ENCODE assay signal across 1 cellular context in the genomic region with DNA sequence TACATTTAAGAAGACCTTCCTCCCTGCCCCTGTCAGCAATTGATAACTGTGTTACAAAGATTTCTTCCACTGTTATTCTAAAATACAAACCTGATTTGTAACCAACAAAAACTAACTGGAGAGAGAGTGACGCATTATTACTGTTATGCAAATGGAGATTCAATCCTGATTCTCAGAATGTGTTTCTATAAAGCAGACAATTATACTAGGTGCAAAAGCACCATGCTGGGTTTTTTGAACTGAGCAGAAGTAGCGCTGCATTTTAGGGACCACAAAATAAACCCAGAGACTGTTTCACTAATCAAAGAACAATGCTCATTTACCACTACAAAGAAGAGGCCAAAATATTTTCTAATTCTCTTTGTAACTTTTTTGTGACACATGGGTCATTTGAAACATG.
TF ChIP-seq lines count a peak whose summit lies in the region.

No MANE protein-coding gene starts in this region.

TF ChIP-seq in GM12878, 131 proteins besides CTCF, POLR2A, EP300 and RAD21 (continued from another document and continues in another):
- TF ChIP-seq PRDM15 (CRISPR knock-in tag; IDR thresholded peaks at IDR 0.05) (no peak), POU2F2 (IDR thresholded peaks at IDR 0.05; ENCODE audit: borderline replicate concordance, low read depth, low read length) (peak; percentile 54; the same call in 1 of the 3 replicates), RB1 (IDR thresholded peaks at IDR 0.05; ENCODE audit: borderline replicate concordance) (no peak), SUPT20H (IDR thresholded peaks at IDR 0.05; ENCODE audit: borderline replicate concordance, control insufficient read depth, low read depth, low read length) (no peak), SIX5 (IDR thresholded peaks at IDR 0.05; ENCODE audit: low read depth, low read length, severe bottlenecking) (no peak), YY1 (IDR thresholded peaks at IDR 0.05; ENCODE audit: low read depth, low read length) (no peak), NFYA (IDR thresholded peaks at IDR 0.05; ENCODE audit: borderline replicate concordance, low read depth, low read length) (no peak), TCF7 (IDR thresholded peaks at IDR 0.05; ENCODE audit: borderline replicate concordance) (no peak), ASH2L (IDR thresholded peaks at IDR 0.05; ENCODE audit: borderline replicate concordance, low read depth) (no peak), ATF7 (IDR thresholded peaks at IDR 0.05; ENCODE audit: low read depth) (peak; percentile 54; the same call in 1 of the 2 replicates), CHD2 (IDR thresholded peaks at IDR 0.05; ENCODE audit: borderline replicate concordance, low read depth, low read length) (no peak), ZSCAN29 (IDR thresholded peaks at IDR 0.05) (0 out of 2 replicates have a peak, but pooled peaks have one; percentile 31), SREBF1 (IDR thresholded peaks at IDR 0.05; ENCODE audit: low read length) (no peak), ZBTB4 (CRISPR knock-in tag; IDR thresholded peaks at IDR 0.05) (no peak), MEF2B (IDR thresholded peaks at IDR 0.05; ENCODE audit: partially characterized antibody, poor library complexity, severe bottlenecking) (no peak), SRF (IDR thresholded peaks at IDR 0.05; ENCODE audit: low read depth in 2 of 2, low read length in 2 of 2) (no peak), HCFC1 (IDR thresholded peaks at IDR 0.05; ENCODE audit: low read length) (no peak), EED (IDR thresholded peaks at IDR 0.05; ENCODE audit: low read depth) (no peak), REST (IDR thresholded peaks at IDR 0.05; ENCODE audit: low read depth, low read length) (no peak), NR2F1 (conservative IDR thresholded peaks at IDR 0.05) (peak; percentile 71), SP1 (IDR thresholded peaks at IDR 0.05; ENCODE audit: low read depth, low read length) (no peak), CBX5 (IDR thresholded peaks at IDR 0.05; ENCODE audit: low read depth) (no peak), CBX3 (IDR thresholded peaks at IDR 0.05; ENCODE audit: borderline replicate concordance, low read depth) (no peak), JUND (IDR thresholded peaks at IDR 0.05; ENCODE audit: low read depth, low read length) (no peak), HDGF (IDR thresholded peaks at IDR 0.05) (no peak), SPI1 (IDR thresholded peaks at IDR 0.05; ENCODE audit: borderline replicate concordance, insufficient read depth, low read depth, low read length) (no peak), RELA (IDR thresholded peaks at IDR 0.05; ENCODE audit: borderline replicate concordance, partially characterized antibody) (no peak), WRNIP1 (IDR thresholded peaks at IDR 0.05; ENCODE audit: borderline replicate concordance, low read depth, low read length) (no peak), BRCA1 (IDR thresholded peaks at IDR 0.05; ENCODE audit: low read depth, low read length) (no peak), BHLHE40 (IDR thresholded peaks at IDR 0.05; ENCODE audit: borderline replicate concordance in 1 of 2, low read depth in 2 of 2, low read length in 1 of 2) (peak in 1 of 2 experiments; percentile 31; a peak in 1 of 4 replicates), FOS (IDR thresholded peaks at IDR 0.05; ENCODE audit: borderline replicate concordance, extremely low read depth, insufficient read length) (no peak), POLR2AphosphoS5 (IDR thresholded peaks at IDR 0.05; ENCODE audit: low read length) (no peak), STAT1 (conservative IDR thresholded peaks at IDR 0.05) (no peak), USF1 (IDR thresholded peaks at IDR 0.05; ENCODE audit: borderline replicate concordance, extremely low read length, insufficient read depth, low read depth, low read length) (no peak), SMARCA5 (IDR thresholded peaks at IDR 0.05) (no peak), RCOR1 (conservative IDR thresholded peaks at IDR 0.05; ENCODE audit: low read depth, low read length) (no peak), MXI1 (IDR thresholded peaks at IDR 0.05; ENCODE audit: low read depth, low read length) (no peak), YBX1 (IDR thresholded peaks at IDR 0.05) (no peak), GATAD2B (conservative IDR thresholded peaks at IDR 0.05; ENCODE audit: low read depth) (no peak), ZNF622 (IDR thresholded peaks at IDR 0.05) (no peak), FOXK2 (IDR thresholded peaks at IDR 0.05) (no peak), ELK1 (IDR thresholded peaks at IDR 0.05; ENCODE audit: low read depth, low read length) (no peak), PML (IDR thresholded peaks at IDR 0.05; ENCODE audit: low read length) (no peak), LARP7 (IDR thresholded peaks at IDR 0.05) (no peak), SMAD5 (IDR thresholded peaks at IDR 0.05; ENCODE audit: low read depth) (no peak)
- TF ChIP-seq, protein P1, sequence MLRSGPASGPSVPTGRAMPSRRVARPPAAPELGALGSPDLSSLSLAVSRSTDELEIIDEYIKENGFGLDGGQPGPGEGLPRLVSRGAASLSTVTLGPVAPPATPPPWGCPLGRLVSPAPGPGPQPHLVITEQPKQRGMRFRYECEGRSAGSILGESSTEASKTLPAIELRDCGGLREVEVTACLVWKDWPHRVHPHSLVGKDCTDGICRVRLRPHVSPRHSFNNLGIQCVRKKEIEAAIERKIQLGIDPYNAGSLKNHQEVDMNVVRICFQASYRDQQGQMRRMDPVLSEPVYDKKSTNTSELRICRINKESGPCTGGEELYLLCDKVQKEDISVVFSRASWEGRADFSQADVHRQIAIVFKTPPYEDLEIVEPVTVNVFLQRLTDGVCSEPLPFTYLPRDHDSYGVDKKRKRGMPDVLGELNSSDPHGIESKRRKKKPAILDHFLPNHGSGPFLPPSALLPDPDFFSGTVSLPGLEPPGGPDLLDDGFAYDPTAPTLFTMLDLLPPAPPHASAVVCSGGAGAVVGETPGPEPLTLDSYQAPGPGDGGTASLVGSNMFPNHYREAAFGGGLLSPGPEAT (IDR thresholded peaks at IDR 0.05; ENCODE audit: low read depth), result peak; percentile 55; the same call in 1 of the 2 replicates
- TF ChIP-seq, protein P2, sequence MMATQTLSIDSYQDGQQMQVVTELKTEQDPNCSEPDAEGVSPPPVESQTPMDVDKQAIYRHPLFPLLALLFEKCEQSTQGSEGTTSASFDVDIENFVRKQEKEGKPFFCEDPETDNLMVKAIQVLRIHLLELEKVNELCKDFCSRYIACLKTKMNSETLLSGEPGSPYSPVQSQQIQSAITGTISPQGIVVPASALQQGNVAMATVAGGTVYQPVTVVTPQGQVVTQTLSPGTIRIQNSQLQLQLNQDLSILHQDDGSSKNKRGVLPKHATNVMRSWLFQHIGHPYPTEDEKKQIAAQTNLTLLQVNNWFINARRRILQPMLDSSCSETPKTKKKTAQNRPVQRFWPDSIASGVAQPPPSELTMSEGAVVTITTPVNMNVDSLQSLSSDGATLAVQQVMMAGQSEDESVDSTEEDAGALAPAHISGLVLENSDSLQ (IDR thresholded peaks at IDR 0.05), result no peak; the same call in 1 of the 2 replicates
- TF ChIP-seq, protein P3, sequence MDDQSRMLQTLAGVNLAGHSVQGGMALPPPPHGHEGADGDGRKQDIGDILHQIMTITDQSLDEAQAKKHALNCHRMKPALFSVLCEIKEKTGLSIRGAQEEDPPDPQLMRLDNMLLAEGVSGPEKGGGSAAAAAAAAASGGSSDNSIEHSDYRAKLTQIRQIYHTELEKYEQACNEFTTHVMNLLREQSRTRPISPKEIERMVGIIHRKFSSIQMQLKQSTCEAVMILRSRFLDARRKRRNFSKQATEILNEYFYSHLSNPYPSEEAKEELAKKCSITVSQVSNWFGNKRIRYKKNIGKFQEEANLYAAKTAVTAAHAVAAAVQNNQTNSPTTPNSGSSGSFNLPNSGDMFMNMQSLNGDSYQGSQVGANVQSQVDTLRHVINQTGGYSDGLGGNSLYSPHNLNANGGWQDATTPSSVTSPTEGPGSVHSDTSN (IDR thresholded peaks at IDR 0.05; ENCODE audit: insufficient replicate concordance, low read depth, low read length), result no peak
- TF ChIP-seq, protein P4, sequence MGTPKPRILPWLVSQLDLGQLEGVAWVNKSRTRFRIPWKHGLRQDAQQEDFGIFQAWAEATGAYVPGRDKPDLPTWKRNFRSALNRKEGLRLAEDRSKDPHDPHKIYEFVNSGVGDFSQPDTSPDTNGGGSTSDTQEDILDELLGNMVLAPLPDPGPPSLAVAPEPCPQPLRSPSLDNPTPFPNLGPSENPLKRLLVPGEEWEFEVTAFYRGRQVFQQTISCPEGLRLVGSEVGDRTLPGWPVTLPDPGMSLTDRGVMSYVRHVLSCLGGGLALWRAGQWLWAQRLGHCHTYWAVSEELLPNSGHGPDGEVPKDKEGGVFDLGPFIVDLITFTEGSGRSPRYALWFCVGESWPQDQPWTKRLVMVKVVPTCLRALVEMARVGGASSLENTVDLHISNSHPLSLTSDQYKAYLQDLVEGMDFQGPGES (IDR thresholded peaks at IDR 0.05), result no peak
